Comparison of ENCODE assay signal across 1 cellular context in genomic region chr16:57537596-57538234, GRCh38.
TF ChIP-seq lines count a peak whose summit lies in the region.

No MANE protein-coding gene starts in this region.

TF ChIP-seq in GM23338, 12 proteins besides CTCF, POLR2A, EP300 and RAD21 (continued from another document):
- TF ChIP-seq, protein P1, sequence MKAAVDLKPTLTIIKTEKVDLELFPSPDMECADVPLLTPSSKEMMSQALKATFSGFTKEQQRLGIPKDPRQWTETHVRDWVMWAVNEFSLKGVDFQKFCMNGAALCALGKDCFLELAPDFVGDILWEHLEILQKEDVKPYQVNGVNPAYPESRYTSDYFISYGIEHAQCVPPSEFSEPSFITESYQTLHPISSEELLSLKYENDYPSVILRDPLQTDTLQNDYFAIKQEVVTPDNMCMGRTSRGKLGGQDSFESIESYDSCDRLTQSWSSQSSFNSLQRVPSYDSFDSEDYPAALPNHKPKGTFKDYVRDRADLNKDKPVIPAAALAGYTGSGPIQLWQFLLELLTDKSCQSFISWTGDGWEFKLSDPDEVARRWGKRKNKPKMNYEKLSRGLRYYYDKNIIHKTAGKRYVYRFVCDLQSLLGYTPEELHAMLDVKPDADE (IDR thresholded peaks at IDR 0.05), result no peak
- no peak for TF ChIP-seq JUNB (IDR thresholded peaks at IDR 0.05; ENCODE audit: unreplicated experiment)
- no peak for TF ChIP-seq ZNF114 (CRISPR knock-in tag; IDR thresholded peaks at IDR 0.05)
- TF ChIP-seq EZH2 (IDR thresholded peaks at IDR 0.05; ENCODE audit: low read depth, unreplicated experiment), result no peak
- TF ChIP-seq, protein P2, sequence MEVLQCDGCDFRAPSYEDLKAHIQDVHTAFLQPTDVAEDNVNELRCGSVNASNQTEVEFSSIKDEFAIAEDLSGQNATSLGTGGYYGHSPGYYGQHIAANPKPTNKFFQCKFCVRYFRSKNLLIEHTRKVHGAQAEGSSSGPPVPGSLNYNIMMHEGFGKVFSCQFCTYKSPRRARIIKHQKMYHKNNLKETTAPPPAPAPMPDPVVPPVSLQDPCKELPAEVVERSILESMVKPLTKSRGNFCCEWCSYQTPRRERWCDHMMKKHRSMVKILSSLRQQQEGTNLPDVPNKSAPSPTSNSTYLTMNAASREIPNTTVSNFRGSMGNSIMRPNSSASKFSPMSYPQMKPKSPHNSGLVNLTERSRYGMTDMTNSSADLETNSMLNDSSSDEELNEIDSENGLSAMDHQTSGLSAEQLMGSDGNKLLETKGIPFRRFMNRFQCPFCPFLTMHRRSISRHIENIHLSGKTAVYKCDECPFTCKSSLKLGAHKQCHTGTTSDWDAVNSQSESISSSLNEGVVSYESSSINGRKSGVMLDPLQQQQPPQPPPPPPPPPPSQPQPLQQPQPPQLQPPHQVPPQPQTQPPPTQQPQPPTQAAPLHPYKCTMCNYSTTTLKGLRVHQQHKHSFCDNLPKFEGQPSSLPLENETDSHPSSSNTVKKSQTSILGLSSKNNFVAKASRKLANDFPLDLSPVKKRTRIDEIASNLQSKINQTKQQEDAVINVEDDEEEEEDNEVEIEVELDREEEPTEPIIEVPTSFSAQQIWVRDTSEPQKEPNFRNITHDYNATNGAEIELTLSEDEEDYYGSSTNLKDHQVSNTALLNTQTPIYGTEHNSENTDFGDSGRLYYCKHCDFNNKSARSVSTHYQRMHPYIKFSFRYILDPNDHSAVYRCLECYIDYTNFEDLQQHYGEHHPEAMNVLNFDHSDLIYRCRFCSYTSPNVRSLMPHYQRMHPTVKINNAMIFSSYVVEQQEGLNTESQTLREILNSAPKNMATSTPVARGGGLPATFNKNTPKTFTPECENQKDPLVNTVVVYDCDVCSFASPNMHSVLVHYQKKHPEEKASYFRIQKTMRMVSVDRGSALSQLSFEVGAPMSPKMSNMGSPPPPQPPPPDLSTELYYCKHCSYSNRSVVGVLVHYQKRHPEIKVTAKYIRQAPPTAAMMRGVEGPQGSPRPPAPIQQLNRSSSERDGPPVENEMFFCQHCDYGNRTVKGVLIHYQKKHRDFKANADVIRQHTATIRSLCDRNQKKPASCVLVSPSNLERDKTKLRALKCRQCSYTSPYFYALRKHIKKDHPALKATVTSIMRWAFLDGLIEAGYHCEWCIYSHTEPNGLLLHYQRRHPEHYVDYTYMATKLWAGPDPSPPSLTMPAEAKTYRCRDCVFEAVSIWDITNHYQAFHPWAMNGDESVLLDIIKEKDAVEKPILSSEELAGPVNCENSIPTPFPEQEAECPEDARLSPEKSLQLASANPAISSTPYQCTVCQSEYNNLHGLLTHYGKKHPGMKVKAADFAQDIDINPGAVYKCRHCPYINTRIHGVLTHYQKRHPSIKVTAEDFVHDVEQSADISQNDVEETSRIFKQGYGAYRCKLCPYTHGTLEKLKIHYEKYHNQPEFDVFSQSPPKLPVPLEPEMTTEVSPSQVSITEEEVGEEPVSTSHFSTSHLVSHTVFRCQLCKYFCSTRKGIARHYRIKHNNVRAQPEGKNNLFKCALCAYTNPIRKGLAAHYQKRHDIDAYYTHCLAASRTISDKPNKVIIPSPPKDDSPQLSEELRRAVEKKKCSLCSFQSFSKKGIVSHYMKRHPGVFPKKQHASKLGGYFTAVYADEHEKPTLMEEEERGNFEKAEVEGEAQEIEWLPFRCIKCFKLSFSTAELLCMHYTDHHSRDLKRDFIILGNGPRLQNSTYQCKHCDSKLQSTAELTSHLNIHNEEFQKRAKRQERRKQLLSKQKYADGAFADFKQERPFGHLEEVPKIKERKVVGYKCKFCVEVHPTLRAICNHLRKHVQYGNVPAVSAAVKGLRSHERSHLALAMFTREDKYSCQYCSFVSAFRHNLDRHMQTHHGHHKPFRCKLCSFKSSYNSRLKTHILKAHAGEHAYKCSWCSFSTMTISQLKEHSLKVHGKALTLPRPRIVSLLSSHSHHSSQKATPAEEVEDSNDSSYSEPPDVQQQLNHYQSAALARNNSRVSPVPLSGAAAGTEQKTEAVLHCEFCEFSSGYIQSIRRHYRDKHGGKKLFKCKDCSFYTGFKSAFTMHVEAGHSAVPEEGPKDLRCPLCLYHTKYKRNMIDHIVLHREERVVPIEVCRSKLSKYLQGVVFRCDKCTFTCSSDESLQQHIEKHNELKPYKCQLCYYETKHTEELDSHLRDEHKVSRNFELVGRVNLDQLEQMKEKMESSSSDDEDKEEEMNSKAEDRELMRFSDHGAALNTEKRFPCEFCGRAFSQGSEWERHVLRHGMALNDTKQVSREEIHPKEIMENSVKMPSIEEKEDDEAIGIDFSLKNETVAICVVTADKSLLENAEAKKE (CRISPR knock-in tag; IDR thresholded peaks at IDR 0.05), result no peak
- TF ChIP-seq STAT1 (IDR thresholded peaks at IDR 0.05; ENCODE audit: unreplicated experiment), result no peak
- TF ChIP-seq ZNF331 (CRISPR knock-in tag; IDR thresholded peaks at IDR 0.05; ENCODE audit: low read depth), result no peak
- TF ChIP-seq EZH2phosphoT487 (IDR thresholded peaks at IDR 0.05; ENCODE audit: unreplicated experiment), result no peak
- no peak for TF ChIP-seq NANOG (IDR thresholded peaks at IDR 0.05; ENCODE audit: borderline replicate concordance)
- TF ChIP-seq CREB1 (CRISPR knock-in tag; IDR thresholded peaks at IDR 0.05; ENCODE audit: low read depth), result no peak
